ENCODE assay signal across 1 cellular context in the genomic region with DNA sequence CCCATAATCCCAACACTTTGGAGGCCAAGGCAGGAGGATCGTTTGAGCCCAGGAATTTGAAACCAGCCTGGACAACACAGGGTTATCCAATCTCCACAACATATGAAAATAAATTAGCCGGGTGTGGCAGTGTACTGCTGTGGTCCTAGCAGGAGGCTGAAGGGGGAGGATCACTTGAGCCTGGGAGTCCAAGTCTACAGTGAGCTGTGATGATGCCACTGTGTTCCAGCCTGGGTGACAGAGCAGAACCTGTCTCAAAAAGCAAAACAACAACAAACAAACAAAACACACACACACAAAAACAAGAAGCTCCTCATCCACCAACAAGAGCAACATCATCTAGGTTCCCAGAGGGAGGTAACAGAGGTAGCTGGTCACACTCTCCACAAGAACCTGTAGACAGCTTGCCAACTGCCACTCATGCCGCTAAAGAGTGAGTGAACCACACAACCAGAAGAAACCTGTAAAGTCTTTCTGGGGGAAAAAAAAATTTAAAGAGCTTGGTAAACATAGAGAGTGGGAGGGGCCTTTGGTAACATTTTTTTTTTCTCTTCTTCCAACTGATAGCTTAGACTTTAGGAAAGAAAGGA.
TF ChIP-seq lines count a peak whose summit lies in the region.

No MANE protein-coding gene starts in this region.

TF ChIP-seq in WTC11, 78 proteins besides CTCF, POLR2A, EP300 and RAD21 (continued from another document):
- no peak for TF ChIP-seq ARID4B (CRISPR knock-in tag; IDR thresholded peaks at IDR 0.05; ENCODE audit: borderline replicate concordance)
- TF ChIP-seq ZMAT4 (CRISPR knock-in tag; IDR thresholded peaks at IDR 0.05): no peak
- TF ChIP-seq, protein P1, sequence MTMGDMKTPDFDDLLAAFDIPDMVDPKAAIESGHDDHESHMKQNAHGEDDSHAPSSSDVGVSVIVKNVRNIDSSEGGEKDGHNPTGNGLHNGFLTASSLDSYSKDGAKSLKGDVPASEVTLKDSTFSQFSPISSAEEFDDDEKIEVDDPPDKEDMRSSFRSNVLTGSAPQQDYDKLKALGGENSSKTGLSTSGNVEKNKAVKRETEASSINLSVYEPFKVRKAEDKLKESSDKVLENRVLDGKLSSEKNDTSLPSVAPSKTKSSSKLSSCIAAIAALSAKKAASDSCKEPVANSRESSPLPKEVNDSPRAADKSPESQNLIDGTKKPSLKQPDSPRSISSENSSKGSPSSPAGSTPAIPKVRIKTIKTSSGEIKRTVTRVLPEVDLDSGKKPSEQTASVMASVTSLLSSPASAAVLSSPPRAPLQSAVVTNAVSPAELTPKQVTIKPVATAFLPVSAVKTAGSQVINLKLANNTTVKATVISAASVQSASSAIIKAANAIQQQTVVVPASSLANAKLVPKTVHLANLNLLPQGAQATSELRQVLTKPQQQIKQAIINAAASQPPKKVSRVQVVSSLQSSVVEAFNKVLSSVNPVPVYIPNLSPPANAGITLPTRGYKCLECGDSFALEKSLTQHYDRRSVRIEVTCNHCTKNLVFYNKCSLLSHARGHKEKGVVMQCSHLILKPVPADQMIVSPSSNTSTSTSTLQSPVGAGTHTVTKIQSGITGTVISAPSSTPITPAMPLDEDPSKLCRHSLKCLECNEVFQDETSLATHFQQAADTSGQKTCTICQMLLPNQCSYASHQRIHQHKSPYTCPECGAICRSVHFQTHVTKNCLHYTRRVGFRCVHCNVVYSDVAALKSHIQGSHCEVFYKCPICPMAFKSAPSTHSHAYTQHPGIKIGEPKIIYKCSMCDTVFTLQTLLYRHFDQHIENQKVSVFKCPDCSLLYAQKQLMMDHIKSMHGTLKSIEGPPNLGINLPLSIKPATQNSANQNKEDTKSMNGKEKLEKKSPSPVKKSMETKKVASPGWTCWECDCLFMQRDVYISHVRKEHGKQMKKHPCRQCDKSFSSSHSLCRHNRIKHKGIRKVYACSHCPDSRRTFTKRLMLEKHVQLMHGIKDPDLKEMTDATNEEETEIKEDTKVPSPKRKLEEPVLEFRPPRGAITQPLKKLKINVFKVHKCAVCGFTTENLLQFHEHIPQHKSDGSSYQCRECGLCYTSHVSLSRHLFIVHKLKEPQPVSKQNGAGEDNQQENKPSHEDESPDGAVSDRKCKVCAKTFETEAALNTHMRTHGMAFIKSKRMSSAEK (CRISPR knock-in tag; IDR thresholded peaks at IDR 0.05; ENCODE audit: borderline replicate concordance): no peak
- TF ChIP-seq CREB1 (CRISPR knock-in tag; IDR thresholded peaks at IDR 0.05): no peak
- TF ChIP-seq MXD4 (CRISPR knock-in tag; IDR thresholded peaks at IDR 0.05; ENCODE audit: borderline replicate concordance): no peak
- no peak for TF ChIP-seq IRF2 (CRISPR knock-in tag; IDR thresholded peaks at IDR 0.05; ENCODE audit: borderline replicate concordance, low read depth)
- TF ChIP-seq MYBL2 (CRISPR knock-in tag; IDR thresholded peaks at IDR 0.05): no peak
- TF ChIP-seq ETV6 (CRISPR knock-in tag; IDR thresholded peaks at IDR 0.05): no peak
- TF ChIP-seq ATF1 (CRISPR knock-in tag; IDR thresholded peaks at IDR 0.05): no peak
- TF ChIP-seq SP1 (CRISPR knock-in tag; conservative IDR thresholded peaks at IDR 0.05): no peak
- TF ChIP-seq NR1H2 (CRISPR knock-in tag; IDR thresholded peaks at IDR 0.05): no peak
- no peak for TF ChIP-seq PRRX2 (CRISPR knock-in tag; IDR thresholded peaks at IDR 0.05)
- no peak for TF ChIP-seq ATF3 (CRISPR knock-in tag; conservative IDR thresholded peaks at IDR 0.05)
- TF ChIP-seq, protein P2, sequence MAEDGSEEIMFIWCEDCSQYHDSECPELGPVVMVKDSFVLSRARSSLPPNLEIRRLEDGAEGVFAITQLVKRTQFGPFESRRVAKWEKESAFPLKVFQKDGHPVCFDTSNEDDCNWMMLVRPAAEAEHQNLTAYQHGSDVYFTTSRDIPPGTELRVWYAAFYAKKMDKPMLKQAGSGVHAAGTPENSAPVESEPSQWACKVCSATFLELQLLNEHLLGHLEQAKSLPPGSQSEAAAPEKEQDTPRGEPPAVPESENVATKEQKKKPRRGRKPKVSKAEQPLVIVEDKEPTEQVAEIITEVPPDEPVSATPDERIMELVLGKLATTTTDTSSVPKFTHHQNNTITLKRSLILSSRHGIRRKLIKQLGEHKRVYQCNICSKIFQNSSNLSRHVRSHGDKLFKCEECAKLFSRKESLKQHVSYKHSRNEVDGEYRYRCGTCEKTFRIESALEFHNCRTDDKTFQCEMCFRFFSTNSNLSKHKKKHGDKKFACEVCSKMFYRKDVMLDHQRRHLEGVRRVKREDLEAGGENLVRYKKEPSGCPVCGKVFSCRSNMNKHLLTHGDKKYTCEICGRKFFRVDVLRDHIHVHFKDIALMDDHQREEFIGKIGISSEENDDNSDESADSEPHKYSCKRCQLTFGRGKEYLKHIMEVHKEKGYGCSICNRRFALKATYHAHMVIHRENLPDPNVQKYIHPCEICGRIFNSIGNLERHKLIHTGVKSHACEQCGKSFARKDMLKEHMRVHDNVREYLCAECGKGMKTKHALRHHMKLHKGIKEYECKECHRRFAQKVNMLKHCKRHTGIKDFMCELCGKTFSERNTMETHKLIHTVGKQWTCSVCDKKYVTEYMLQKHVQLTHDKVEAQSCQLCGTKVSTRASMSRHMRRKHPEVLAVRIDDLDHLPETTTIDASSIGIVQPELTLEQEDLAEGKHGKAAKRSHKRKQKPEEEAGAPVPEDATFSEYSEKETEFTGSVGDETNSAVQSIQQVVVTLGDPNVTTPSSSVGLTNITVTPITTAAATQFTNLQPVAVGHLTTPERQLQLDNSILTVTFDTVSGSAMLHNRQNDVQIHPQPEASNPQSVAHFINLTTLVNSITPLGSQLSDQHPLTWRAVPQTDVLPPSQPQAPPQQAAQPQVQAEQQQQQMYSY (CRISPR knock-in tag; IDR thresholded peaks at IDR 0.05): no peak
